Comparison of ENCODE assay signal across 26 cellular contexts in the genomic region with DNA sequence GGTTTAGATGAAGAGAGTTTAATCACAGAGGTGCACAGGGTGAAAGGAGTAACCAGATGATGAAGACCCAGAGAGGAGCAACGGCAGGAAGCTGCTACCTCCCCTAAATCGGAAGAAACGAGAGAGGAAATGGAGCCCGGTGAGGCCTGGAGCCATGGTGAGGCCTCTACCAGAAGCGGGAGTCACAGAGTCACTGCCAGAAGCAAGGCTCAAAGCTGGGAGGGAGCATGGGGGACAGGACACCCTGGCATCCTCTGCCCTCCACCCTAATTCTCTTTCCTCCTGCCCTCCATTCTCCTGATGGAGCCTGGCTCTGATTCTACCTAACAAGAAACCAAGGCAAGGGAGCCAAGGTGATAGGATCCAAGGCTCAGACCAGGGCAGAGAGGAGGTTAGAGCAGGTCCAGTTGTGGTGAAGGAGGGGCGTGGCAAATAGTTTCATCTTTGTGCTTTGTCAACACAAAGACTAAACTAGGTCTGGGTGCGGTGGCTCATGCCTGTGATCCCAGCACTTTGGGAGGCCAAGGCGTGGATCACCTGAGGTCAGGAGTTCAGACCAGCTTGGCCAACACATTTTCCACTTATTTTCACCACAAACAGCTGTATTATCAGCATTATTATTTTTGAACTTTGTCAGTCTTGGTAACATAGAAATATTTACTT.
DNase-seq lines count a peak whose midpoint lies in the region; ATAC-seq and TF ChIP-seq lines count a peak whose summit lies in the region.
"Had no signal": no experiment of that assay in that cellular context is flagged by ENCODE, and none has a peak within 500 bp of the region (broad histone marks: within the 10 kb centered on the region; RNA-seq: fewer than 3 reads in every experiment).

No MANE protein-coding gene starts in this region.

- 0 out of 3 replicates have a peak, but pooled peaks have one; percentile 24 for ATAC-seq in RWPE2 (ENCODE audit: low read depth)
- ATAC-seq in GM18873 (IDR thresholded peaks at IDR 0.05; ENCODE audit: low FRiP score, unreplicated experiment): no peak
- ATAC-seq: activated CD4-positive, alpha-beta T cell treated with anti-CD3 and anti-CD28 coated beads for 36 hours; activated CD8-positive, alpha-beta memory T cell treated with anti-CD3 and anti-CD28 coated beads, Interleukin-2, amount 10 ng/mL, durations not matched to agents 7 days and 5 days; heart left ventricle had no signal

- H3K9me3 ChIP-seq in RWPE2 (ENCODE audit: severe bottlenecking) (no peaks in the 10 kb centered on the region), iPS DF 6.9 (ENCODE audit: control insufficient read depth, insufficient read depth, low read length) (no peaks in the 10 kb centered on the region), sigmoid colon (no peaks in the 10 kb centered on the region)
- H3K9me3 ChIP-seq: adrenal gland, heart left ventricle, transverse colon had no signal

- H3K27me3 ChIP-seq in RWPE2 (ENCODE audit: insufficient read depth, poor library complexity, severe bottlenecking) (no peaks in the 10 kb centered on the region), iPS DF 6.9 (ENCODE audit: control insufficient read depth, insufficient read depth, low read length) (no peaks in the 10 kb centered on the region), sigmoid colon (no peaks in the 10 kb centered on the region)
- H3K27me3 ChIP-seq: adrenal gland, heart left ventricle, transverse colon had no signal

- H3K36me3 ChIP-seq in RWPE2 (ENCODE audit: low read depth): no peaks in the 10 kb centered on the region
- no peaks in the 10 kb centered on the region for H3K36me3 ChIP-seq in iPS DF 6.9 (ENCODE audit: control insufficient read depth, insufficient read depth, low read length)
- no peaks in the 10 kb centered on the region for H3K36me3 ChIP-seq in sigmoid colon
- H3K36me3 ChIP-seq: adrenal gland, heart left ventricle, transverse colon had no signal

- TF ChIP-seq EP300 in sigmoid colon (IDR thresholded peaks at IDR 0.05): no peak

- H3K36me3 Mint-ChIP-seq in HFFc6 (ENCODE audit: low read depth): no peaks in the 10 kb centered on the region
- H3K36me3 Mint-ChIP-seq: activated CD8-positive, alpha-beta memory T cell treated with anti-CD3 and anti-CD28 coated beads, Interleukin-2, amount 10 ng/mL, durations not matched to agents 7 days and 5 days had no signal

- no CpG with 5 or more reads among the region's 8 CpGs for whole genome bisulfite sequencing in iPS DF 6.9 (ENCODE audit: insufficient coverage, insufficient read length)
- WGBS in sigmoid colon, 2 donors: 62 to 83% methylated on average over 8 of the region's 8 CpGs

- H3K4me3 ChIP-seq in RWPE2 (ENCODE audit: severe bottlenecking) (no peak overlapping the region), iPS DF 6.9 (ENCODE audit: low read length) (no peak overlapping the region), sigmoid colon (no peak overlapping the region)
- H3K4me3 ChIP-seq: adrenal gland, heart left ventricle, SK-N-MC, transverse colon had no signal

- no peak for TF ChIP-seq CTCF in HFFc6 (IDR thresholded peaks at IDR 0.05)
- TF ChIP-seq CTCF in RWPE2 (IDR thresholded peaks at IDR 0.05; ENCODE audit: poor library complexity, severe bottlenecking): no peak
- no peak for TF ChIP-seq CTCF in sigmoid colon (IDR thresholded peaks at IDR 0.05)

- H3K27ac ChIP-seq in RWPE2 (ENCODE audit: poor library complexity, severe bottlenecking) (no peak overlapping the region), iPS DF 6.9 (ENCODE audit: low read length) (peak overlapping the region; percentile 63), sigmoid colon (peak overlapping the region in 3 of 4 donors; percentile 12 to 80 (median 78))
- H3K27ac ChIP-seq: adrenal gland, heart left ventricle, HL-60, KMS-11, SK-N-MC had no signal

- H3K27me3 Mint-ChIP-seq in HFFc6 (ENCODE audit: insufficient read depth): no peaks in the 10 kb centered on the region

- H3K4me1 ChIP-seq in RWPE2 (ENCODE audit: insufficient read depth, poor library complexity, severe bottlenecking) (peaks cover 9% of the 10 kb centered on the region), iPS DF 6.9 (ENCODE audit: control insufficient read depth, insufficient read depth, low read length) (peaks cover 4% of the 10 kb centered on the region), sigmoid colon (peaks cover 0 to 29% (median 23%) of the 10 kb centered on the region in 4 donors)
- H3K4me1 ChIP-seq: adrenal gland had no signal

- DNase-seq in HFFc6: no peak
- DNase-seq in RWPE2 (ENCODE audit: low spot score): no peak
- no peak for DNase-seq in iPS DF 6.9 (ENCODE audit: low read depth, low spot score)
- DNase-seq in sigmoid colon: no peak
- no peak for DNase-seq in germinal center (ENCODE audit: low spot score)
- DNase-seq in NCI-H748 treated with DMSO at 0.1 percent for 48 hours (lab: John Stamatoyannopoulos, UW): no peak
- DNase-seq in NCI-H1930 (lab: John Stamatoyannopoulos, UW): no peak
- DNase-seq: activated CD4-positive, alpha-beta T cell treated with anti-CD3 and anti-CD28 coated beads for 36 hours; activated CD8-positive, alpha-beta memory T cell treated with anti-CD3 and anti-CD28 coated beads, Interleukin-2, amount 10 ng/mL, durations not matched to agents 7 days and 5 days; activated effector memory CD4-positive, alpha-beta T cell treated with Interleukin-2 at 50 U/mL for 16 hours; adrenal gland; effector CD4-positive, alpha-beta T cell; HCEC 1CT; heart left ventricle; mesendoderm; NCI-H2081 treated with DMSO at 0.1 percent for 48 hours; NCI-H524; retina; stimulated activated naive CD4-positive, alpha-beta T cell treated with Interleukin-2 at 50 U/mL for 16 hours; T1000; transverse colon had no signal

- intact Hi-C loops in sigmoid colon (cut with DNase I): loop anchor here (2.0 kb wide), 1 partner anchor 317 kb away; a partner anchor contains a TSS

- no peak for TF ChIP-seq POLR2A in sigmoid colon (IDR thresholded peaks at IDR 0.05)

- no peaks in the 10 kb centered on the region for H3K9me3 Mint-ChIP-seq in HFFc6
- H3K9me3 Mint-ChIP-seq: central memory CD8-positive, alpha-beta T cell had no signal

- peaks cover 73% of the 10 kb centered on the region for H3K4me1 Mint-ChIP-seq in HFFc6 (ENCODE audit: low read depth)
- H3K4me1 Mint-ChIP-seq: central memory CD8-positive, alpha-beta T cell had no signal

- H3K4me3 Mint-ChIP-seq in HFFc6: no peak overlapping the region
- H3K4me3 Mint-ChIP-seq: activated CD4-positive, alpha-beta T cell treated with anti-CD3 and anti-CD28 coated beads for 36 hours; activated CD8-positive, alpha-beta memory T cell treated with anti-CD3 and anti-CD28 coated beads, Interleukin-2, amount 10 ng/mL, durations not matched to agents 7 days and 5 days; central memory CD8-positive, alpha-beta T cell had no signal

- peak overlapping the region; percentile 47 for H3K27ac Mint-ChIP-seq in HFFc6
- H3K27ac Mint-ChIP-seq: activated CD4-positive, alpha-beta T cell treated with anti-CD3 and anti-CD28 coated beads for 36 hours; activated CD8-positive, alpha-beta memory T cell treated with anti-CD3 and anti-CD28 coated beads, Interleukin-2, amount 10 ng/mL, durations not matched to agents 7 days and 5 days had no signal
